10 cellular contexts compared by ENCODE assay signal in genomic region chr3:155676252-155676981, GRCh38.
DNase-seq lines count a peak whose midpoint lies in the region; ATAC-seq and TF ChIP-seq lines count a peak whose summit lies in the region.
"Had no signal": no experiment of that assay in that cellular context is flagged by ENCODE, and none has a peak within 500 bp of the region (broad histone marks: within the 10 kb centered on the region; RNA-seq: fewer than 3 reads in every experiment).

No MANE protein-coding gene starts in this region.

- DNase-seq in AG09319 (ENCODE audit: extremely low read depth, low read depth), result peak; percentile 22
- peak; percentile 64 to 74 for DNase-seq in NCI-H526 (lab: John Stamatoyannopoulos, UW)
- peak; percentile 54 for DNase-seq in fibroblast of mammary gland (ENCODE audit: low read depth)
- no peak for DNase-seq in neural crest cell (ENCODE audit: low read depth, low spot score)
- DNase-seq in COR-L47 (lab: John Stamatoyannopoulos, UW), result no peak
- no peak for DNase-seq in activated CD8-positive, alpha-beta memory T cell treated with anti-CD3 and anti-CD28 coated beads, Interleukin-2, amount 10 ng/mL, durations not matched to agents 7 days and 5 days
- no peak for DNase-seq in T-helper 17 cell
- no peak for DNase-seq in Kasumi-1 (lab: John Stamatoyannopoulos, UW)
- DNase-seq: activated CD8-positive, alpha-beta memory T cell treated with anti-CD3 and anti-CD28 coated beads for 24 hours; NCI-H1436 had no signal

- peak overlapping the region; percentile 68 for H3K27ac Mint-ChIP-seq in neural crest cell (ENCODE audit: unreplicated experiment)
- H3K27ac Mint-ChIP-seq in activated CD8-positive, alpha-beta memory T cell treated with anti-CD3 and anti-CD28 coated beads, Interleukin-2, amount 10 ng/mL, durations not matched to agents 7 days and 5 days, result no peak overlapping the region
- H3K27ac Mint-ChIP-seq in T-helper 17 cell, result no peak overlapping the region

- no peaks in the 10 kb centered on the region for H3K9me3 ChIP-seq in T-helper 17 cell (ENCODE audit: control insufficient read depth, low read length, poor library complexity, severe bottlenecking)

- no peaks in the 10 kb centered on the region for H3K27me3 Mint-ChIP-seq in neural crest cell (ENCODE audit: low read depth)
- H3K27me3 Mint-ChIP-seq in activated CD8-positive, alpha-beta memory T cell treated with anti-CD3 and anti-CD28 coated beads, Interleukin-2, amount 10 ng/mL, durations not matched to agents 7 days and 5 days, result peaks cover 21% of the 10 kb centered on the region
- peaks cover 21% of the 10 kb centered on the region for H3K27me3 Mint-ChIP-seq in T-helper 17 cell

- H3K4me3 ChIP-seq in fibroblast of mammary gland (ENCODE audit: control insufficient read depth, low read depth, low read length), result peak overlapping the region; percentile 17

- H3K4me3 Mint-ChIP-seq in neural crest cell (peak overlapping the region; percentile 49), T-helper 17 cell (no peak overlapping the region)
- no peak overlapping the region for H3K4me3 Mint-ChIP-seq in activated CD8-positive, alpha-beta memory T cell treated with anti-CD3 and anti-CD28 coated beads, Interleukin-2, amount 10 ng/mL, durations not matched to agents 7 days and 5 days

- H3K36me3 Mint-ChIP-seq in neural crest cell (ENCODE audit: low read depth) (no peaks in the 10 kb centered on the region), T-helper 17 cell (ENCODE audit: low read depth) (peaks cover 3% of the 10 kb centered on the region)
- no peaks in the 10 kb centered on the region for H3K36me3 Mint-ChIP-seq in activated CD8-positive, alpha-beta memory T cell treated with anti-CD3 and anti-CD28 coated beads, Interleukin-2, amount 10 ng/mL, durations not matched to agents 7 days and 5 days

- TF ChIP-seq CTCF in AG09319 (IDR thresholded peaks at IDR 0.05; ENCODE audit: low read depth, low read length), result no peak
- no peak for TF ChIP-seq CTCF in fibroblast of mammary gland (conservative IDR thresholded peaks at IDR 0.05; ENCODE audit: control insufficient read depth, insufficient read depth, low read depth, low read length)
- no peak for TF ChIP-seq CTCF in neural crest cell (conservative IDR thresholded peaks at IDR 0.05)

- ATAC-seq in activated CD8-positive, alpha-beta memory T cell treated with anti-CD3 and anti-CD28 coated beads, Interleukin-2, amount 10 ng/mL, durations not matched to agents 7 days and 5 days, result no peak
- no peak for ATAC-seq in T-helper 17 cell

- CTCF ChIA-PET in activated CD8-positive, alpha-beta memory T cell treated with anti-CD3 and anti-CD28 coated beads, Interleukin-2, amount 10 ng/mL, durations not matched to agents 7 days and 5 days (lab: Charles Lee), result no interaction called here

- H3K9me3 Mint-ChIP-seq in neural crest cell, result no peaks in the 10 kb centered on the region
- H3K9me3 Mint-ChIP-seq in activated CD8-positive, alpha-beta memory T cell treated with anti-CD3 and anti-CD28 coated beads, Interleukin-2, amount 10 ng/mL, durations not matched to agents 7 days and 5 days (ENCODE audit: low read depth), result no peaks in the 10 kb centered on the region

- H3K4me1 Mint-ChIP-seq in neural crest cell, result peaks cover 22% of the 10 kb centered on the region
- H3K4me1 Mint-ChIP-seq in activated CD8-positive, alpha-beta memory T cell treated with anti-CD3 and anti-CD28 coated beads, Interleukin-2, amount 10 ng/mL, durations not matched to agents 7 days and 5 days, result no peaks in the 10 kb centered on the region
- no peaks in the 10 kb centered on the region for H3K4me1 Mint-ChIP-seq in T-helper 17 cell

Comparison
In these comparisons a context has a peak if more than half of its experiments do, and no peak if none do; other contexts are left out.
1. DNase-seq: peak in AG09319 (single experiment), NCI-H526 (2 of 2) and fibroblast of mammary gland (single experiment); none in neural crest cell (single experiment), COR-L47 (single experiment), activated CD8-positive, alpha-beta memory T cell treated with anti-CD3 and anti-CD28 coated beads, Interleukin-2, amount 10 ng/mL, durations not matched to agents 7 days and 5 days (single experiment), T-helper 17 cell (0 of 3) and Kasumi-1 (0 of 2).